In genomic region chr1:228351850-228352249, GRCh38 we compare ENCODE assay signal across 16 cellular contexts.
"Had no signal": no experiment of that assay in that cellular context is flagged by ENCODE, and none has a peak within 500 bp of the region (broad histone marks: within the 10 kb centered on the region; RNA-seq: fewer than 3 reads in every experiment).

No MANE protein-coding gene starts in this region.

- DNase-seq: activated CD4-positive, alpha-beta T cell treated with anti-CD3 and anti-CD28 coated beads, Interleukin-2, amount 50 U/mL, for 4 hours; amniotic stem cell; colonic mucosa; endodermal cell; foreskin keratinocyte; natural killer cell; retina; small intestine; stimulated activated CD4-positive, alpha-beta T cell treated with anti-CD3 and anti-CD28 coated beads, Interleukin-4, amount 100 ng/mL, for 24 hours; stomach; SW 1271; T-helper 2 cell; trophoblast cell; WERI-Rb-1 had no signal

- H3K27me3 ChIP-seq: colonic mucosa, foreskin keratinocyte, neutrophil, stomach had no signal

- H3K4me1 ChIP-seq: colonic mucosa, foreskin keratinocyte, stomach had no signal

- H3K27ac ChIP-seq: colonic mucosa, foreskin keratinocyte, neutrophil, stomach, WERI-Rb-1 had no signal

- H3K9me3 ChIP-seq: colonic mucosa, neutrophil, stomach had no signal

- ATAC-seq: foreskin keratinocyte; natural killer cell; stimulated activated effector memory CD8-positive, alpha-beta T cell treated with anti-CD3 and anti-CD28 coated beads, Interleukin-12 subunit alpha, Interleukin-12 subunit beta, amount 100 ng/mL, for 72 hours had no signal

- FAIRE-seq: small intestine had no signal

- H3K4me3 ChIP-seq: colonic mucosa, stomach had no signal

- H3K36me3 ChIP-seq: colonic mucosa, neutrophil, stomach, WERI-Rb-1 had no signal
